ENCODE assay signal across 32 cellular contexts in the genomic region with DNA sequence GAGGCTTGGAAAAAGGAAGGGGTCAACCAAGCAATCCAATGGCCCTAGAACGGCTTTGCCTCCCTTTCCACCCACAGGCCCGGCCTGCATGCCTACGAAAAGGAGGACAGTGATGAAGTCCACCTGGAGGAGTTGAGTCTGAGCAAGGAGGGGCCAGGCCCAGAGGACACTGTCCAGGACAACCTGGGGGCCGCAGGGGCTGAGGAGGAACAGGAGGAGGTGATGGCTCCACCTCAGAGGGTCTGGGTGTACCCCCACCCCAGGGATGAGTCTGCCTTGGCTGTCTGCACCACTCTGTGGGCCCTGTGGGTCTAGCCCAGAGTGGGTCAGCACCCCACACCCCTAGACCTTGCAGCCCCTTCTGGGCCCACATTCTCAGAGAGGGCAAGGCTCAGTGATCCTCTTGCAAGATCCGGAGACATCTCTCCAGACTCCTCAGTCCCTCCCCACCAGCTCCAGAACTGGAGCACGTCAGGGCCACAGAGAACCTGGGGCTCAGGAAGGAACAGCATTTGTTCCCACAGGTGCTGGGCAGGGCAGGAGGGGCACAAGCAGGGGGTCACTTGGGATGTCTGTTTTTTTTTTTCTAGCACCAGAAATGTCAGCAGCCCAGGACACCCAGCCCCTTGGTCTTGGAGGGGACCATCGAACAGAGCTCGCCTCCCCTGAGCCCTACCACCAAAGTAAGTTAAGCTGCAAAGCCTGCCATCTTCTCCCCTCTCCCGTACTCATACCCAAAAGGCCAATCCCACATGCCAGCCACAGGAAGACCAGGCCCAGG. TPM values are rescaled to one million over a fixed set of nuclear protein-coding genes. Genes with fewer than 3 reads are reported as not detected.
DNase-seq lines count a peak whose midpoint lies in the region; ATAC-seq, FAIRE-seq and TF ChIP-seq lines count a peak whose summit lies in the region.
"Had no signal": no experiment of that assay in that cellular context is flagged by ENCODE, and none has a peak within 500 bp of the region (broad histone marks: within the 10 kb centered on the region; RNA-seq: fewer than 3 reads in every experiment).

No MANE protein-coding gene starts in this region.

- TF ChIP-seq RAD21 in GM12878 (IDR thresholded peaks at IDR 0.05; ENCODE audit: insufficient read depth, low read depth, low read length), result no peak

- WGBS in GM12878 (ENCODE audit: insufficient coverage, insufficient replicate concordance, low lambda C conversion rate, missing lambda C conversion rate), result 87% methylated on average over 9 of the region's 9 CpGs

- TF ChIP-seq CTCF in natural killer cell (IDR thresholded peaks at IDR 0.05) (no peak), GM12878 (IDR thresholded peaks at IDR 0.05 in 2 of 3, conservative IDR thresholded peaks at IDR 0.05 in 1 of 3; ENCODE audit: control insufficient read depth in 2 of 3, extremely low read depth in 1 of 3, insufficient read depth in 1 of 3, low read depth in 3 of 3, low read length in 3 of 3) (no peak), osteoblast (IDR thresholded peaks at IDR 0.05; ENCODE audit: extremely low read depth, low read depth, low read length) (no peak), vagina (IDR thresholded peaks at IDR 0.05) (no peak)

- CTCF ChIA-PET in GM12878 (lab: Yijun Ruan, JAX), result interaction anchor here (0.6 to 1.5 kb wide), 7 partner anchors 12 to 268 kb away, joined by 3 to 8 read pairs (median 5); no protein-coding TSS in a partner anchor

- peaks cover 14 to 47% of the 10 kb centered on the region in 2 donors for H3K4me1 Mint-ChIP-seq in natural killer cell
- peaks cover 5 to 6% of the 10 kb centered on the region in 2 donors for H3K4me1 Mint-ChIP-seq in natural killer cell treated with Interleukin-12 subunit alpha and Interleukin-12 subunit beta and Interleukin-15 and Interleukin-18, amount 100 ng/mL, for 72 hours (ENCODE audit: low read depth in 2 of 2)

- H3K36me3 ChIP-seq in GM12878 (ENCODE audit: control insufficient read depth in 2 of 2, insufficient read depth in 2 of 2, low read length in 1 of 2), result peaks cover 30 to 53% of the 10 kb centered on the region in 2 experiments
- peaks cover 12% of the 10 kb centered on the region for H3K36me3 ChIP-seq in osteoblast (ENCODE audit: insufficient read depth, low read length)
- peaks cover 0 to 40% of the 10 kb centered on the region in 2 donors for H3K36me3 ChIP-seq in vagina
- H3K36me3 ChIP-seq: colonic mucosa had no signal

- no peak for TF ChIP-seq EP300 in GM12878 (IDR thresholded peaks at IDR 0.05; ENCODE audit: borderline replicate concordance in 1 of 2, control insufficient read depth in 1 of 2, low read depth in 2 of 2, low read length in 2 of 2)

- BruUV-seq in GM12878 (replicated peaks; lab: Mats Ljungman, UMichigan), result no TSS peak

- no peak overlapping the region for H3K4me2 ChIP-seq in GM12878 (ENCODE audit: control insufficient read depth, insufficient read depth)
- H3K4me2 ChIP-seq in osteoblast (ENCODE audit: insufficient read depth, low read length), result no peak overlapping the region

- H4K20me1 ChIP-seq in GM12878 (ENCODE audit: control insufficient read depth, insufficient read depth) (peaks cover 5% of the 10 kb centered on the region; the same call in 1 of the 2 replicates), osteoblast (ENCODE audit: insufficient read depth, low read length) (no peaks in the 10 kb centered on the region)

- H3K27ac Mint-ChIP-seq in natural killer cell, result no peak overlapping the region
- no peak overlapping the region for H3K27ac Mint-ChIP-seq in natural killer cell treated with Interleukin-12 subunit alpha and Interleukin-12 subunit beta and Interleukin-15 and Interleukin-18, amount 100 ng/mL, for 72 hours
- H3K27ac Mint-ChIP-seq: activated naive CD8-positive, alpha-beta T cell; HFFc6; stimulated activated effector memory CD8-positive, alpha-beta T cell treated with anti-CD3 and anti-CD28 coated beads, Interleukin-12 subunit alpha, Interleukin-12 subunit beta, amount 100 ng/mL, for 72 hours; type B pancreatic cell had no signal

- SMC1A ChIA-PET in GM12878 (lab: Charles Lee; ENCODE audit: uncharacterized antibody, unreplicated experiment), result interaction anchor here (2.0 kb wide), 1 partner anchor 28 kb away, joined by 6 read pairs; no protein-coding TSS in a partner anchor

- POLR2A ChIA-PET in GM12878 (lab: Charles Lee), result no interaction called here

- FAIRE-seq in GM12878 (lab: Jason Lieb, UNC), result no peak
- FAIRE-seq: HTR-8/SVneo had no signal

- TF ChIP-seq POLR2A in GM12878 (IDR thresholded peaks at IDR 0.05; ENCODE audit: low read depth, low read length) (peak; percentile 9; the same call in 1 of the 2 replicates), vagina (IDR thresholded peaks at IDR 0.05) (no peak)

- H3K36me3 Mint-ChIP-seq in natural killer cell, result no peaks in the 10 kb centered on the region
- H3K36me3 Mint-ChIP-seq in natural killer cell treated with Interleukin-12 subunit alpha and Interleukin-12 subunit beta and Interleukin-15 and Interleukin-18, amount 100 ng/mL, for 72 hours, result no peaks in the 10 kb centered on the region
- H3K36me3 Mint-ChIP-seq: activated naive CD8-positive, alpha-beta T cell; type B pancreatic cell had no signal

- no peak overlapping the region for H3K4me3 Mint-ChIP-seq in natural killer cell
- no peak overlapping the region for H3K4me3 Mint-ChIP-seq in natural killer cell treated with Interleukin-12 subunit alpha and Interleukin-12 subunit beta and Interleukin-15 and Interleukin-18, amount 100 ng/mL, for 72 hours
- H3K4me3 Mint-ChIP-seq: activated naive CD8-positive, alpha-beta T cell; HFFc6; stimulated activated effector memory CD8-positive, alpha-beta T cell treated with anti-CD3 and anti-CD28 coated beads, Interleukin-12 subunit alpha, Interleukin-12 subunit beta, amount 100 ng/mL, for 72 hours; type B pancreatic cell had no signal

- no peak overlapping the region for H3K9ac ChIP-seq in GM12878 (ENCODE audit: control insufficient read depth, insufficient read depth, low read length)

- H3K79me2 ChIP-seq in GM12878 (ENCODE audit: control insufficient read depth, insufficient read depth, low read length), result no peaks in the 10 kb centered on the region; the same call in 1 of the 2 replicates
- H3K79me2 ChIP-seq in osteoblast (ENCODE audit: insufficient read depth, low read length), result no peaks in the 10 kb centered on the region

- no peaks in the 10 kb centered on the region for H3K27me3 ChIP-seq in GM12878 (replicated peaks in 1 of 2; ENCODE audit: control insufficient read depth in 2 of 2, insufficient read depth in 2 of 2, low read length in 1 of 2)
- H3K27me3 ChIP-seq in osteoblast (ENCODE audit: insufficient read depth, low read length), result no peaks in the 10 kb centered on the region
- H3K27me3 ChIP-seq in vagina, result no peaks in the 10 kb centered on the region
- H3K27me3 ChIP-seq: ascending aorta, colonic mucosa had no signal

- DNase-seq in natural killer cell (peak; percentile 15), GM12878 (ENCODE audit: low read depth, low spot score) (no peak), osteoblast (ENCODE audit: insufficient read length, low spot score, missing footprints) (peak; percentile 70), vagina (ENCODE audit: extremely low spot score in 2 of 2) (no peak), LoVo (ENCODE audit: low spot score) (no peak), C1 segment of cervical spinal cord (lab: John Stamatoyannopoulos, UW) (no peak), NCI-H1694 treated with DMSO at 0.1 percent for 48 hours (lab: John Stamatoyannopoulos, UW) (no peak)
- DNase-seq in natural killer cell treated with Interleukin-12 subunit alpha and Interleukin-12 subunit beta and Interleukin-15 and Interleukin-18, amount 100 ng/mL, for 72 hours (ENCODE audit: low spot score), result no peak
- DNase-seq: activated CD4-positive, alpha-beta T cell treated with anti-CD3 and anti-CD28 coated beads, Interleukin-2, amount 50 U/mL, for 48 hours; activated CD8-positive, alpha-beta memory T cell treated with anti-CD3 and anti-CD28 coated beads, Interleukin-2, amount 50 U/mL, for 4 hours; DMS79 treated with DMSO at 0.1 percent for 48 hours; effector memory CD4-positive, alpha-beta T cell; GDM1; HFFc6; NCI-H1092; NCI-H1694; nucleus accumbens had no signal

- no peak for ATAC-seq in natural killer cell
- ATAC-seq in natural killer cell treated with Interleukin-12 subunit alpha and Interleukin-12 subunit beta and Interleukin-15 and Interleukin-18, amount 100 ng/mL, for 72 hours, result no peak
- no peak for ATAC-seq in GM12878
- ATAC-seq: stimulated activated effector memory CD8-positive, alpha-beta T cell treated with anti-CD3 and anti-CD28 coated beads, Interleukin-12 subunit alpha, Interleukin-12 subunit beta, amount 100 ng/mL, for 72 hours had no signal

- H3K27me3 Mint-ChIP-seq in natural killer cell (ENCODE audit: low read depth in 2 of 2), result no peaks in the 10 kb centered on the region
- H3K27me3 Mint-ChIP-seq in natural killer cell treated with Interleukin-12 subunit alpha and Interleukin-12 subunit beta and Interleukin-15 and Interleukin-18, amount 100 ng/mL, for 72 hours, result no peaks in the 10 kb centered on the region
- H3K27me3 Mint-ChIP-seq: activated naive CD8-positive, alpha-beta T cell; type B pancreatic cell had no signal

- H2AFZ ChIP-seq in GM12878 (ENCODE audit: control insufficient read depth, low read depth, low read length), result no peak overlapping the region
- H2AFZ ChIP-seq in osteoblast (ENCODE audit: low read length), result no peak overlapping the region

- no peaks in the 10 kb centered on the region for H3K9me3 Mint-ChIP-seq in natural killer cell
- no peaks in the 10 kb centered on the region for H3K9me3 Mint-ChIP-seq in natural killer cell treated with Interleukin-12 subunit alpha and Interleukin-12 subunit beta and Interleukin-15 and Interleukin-18, amount 100 ng/mL, for 72 hours
- H3K9me3 Mint-ChIP-seq: HFFc6; stimulated activated effector memory CD8-positive, alpha-beta T cell treated with anti-CD3 and anti-CD28 coated beads, Interleukin-12 subunit alpha, Interleukin-12 subunit beta, amount 100 ng/mL, for 72 hours; type B pancreatic cell had no signal

- intact Hi-C loops in natural killer cell (cut with micrococcal nuclease) (loop anchor here (2.0 kb wide), 1 partner anchor 267 kb away; no protein-coding TSS in a partner anchor), GM12878 (cut with micrococcal nuclease; ENCODE audit: unreplicated experiment) (loop anchor here (2.0 kb wide), 1 partner anchor 267 kb away; no protein-coding TSS in a partner anchor), vagina (cut with DNase I) (loop anchor here (5.0 kb wide), 1 partner anchor 269 kb away; no protein-coding TSS in a partner anchor)

- H3K4me1 ChIP-seq in GM12878 (ENCODE audit: control insufficient read depth, insufficient read depth, low read length) (no peaks in the 10 kb centered on the region; the same call in 1 of the 2 replicates), osteoblast (ENCODE audit: insufficient read depth, low read length) (peaks cover 12% of the 10 kb centered on the region), vagina (peaks cover 56% of the 10 kb centered on the region)
- H3K4me1 ChIP-seq: colonic mucosa had no signal

- H3K4me3 ChIP-seq in GM12878 (no peak overlapping the region), osteoblast (ENCODE audit: insufficient read depth, low read length) (no peak overlapping the region), vagina (no peak overlapping the region)
- H3K4me3 ChIP-seq: ascending aorta, colonic mucosa had no signal

- RAD21 ChIA-PET in GM12878 (lab: Charles Lee; ENCODE audit: unreplicated experiment), result interaction anchor here (1.2 to 2.0 kb wide), 3 partner anchors 33 to 47 kb away, joined by 4 to 10 read pairs (median 8); a partner anchor contains a TSS

- in situ Hi-C loops in GM12878 (cut with MboI), result loop anchor here (5.0 kb wide), 1 partner anchor 34 kb away; a partner anchor contains a TSS

- H3K27ac ChIP-seq in GM12878 (ENCODE audit: control insufficient read depth, insufficient read depth), result no peak overlapping the region
- H3K27ac ChIP-seq in osteoblast (ENCODE audit: low read depth, low read length), result no peak overlapping the region
- H3K27ac ChIP-seq in vagina, result peak overlapping the region; percentile 96
- H3K27ac ChIP-seq: ascending aorta, colonic mucosa, epithelial cell of prostate had no signal

- H3K9me3 ChIP-seq in GM12878 (replicated peaks; ENCODE audit: control insufficient read depth, insufficient read depth, low read length) (no peaks in the 10 kb centered on the region), osteoblast (ENCODE audit: low read depth, low read length) (no peaks in the 10 kb centered on the region), vagina (no peaks in the 10 kb centered on the region)
- H3K9me3 ChIP-seq: ascending aorta, colonic mucosa had no signal

RNA-seq across cellular contexts. Expression of a gene that starts 8.2 kb away (rescaled TPM):
- under 1 TPM in 2 of 3 donors, not detected in 1; 0.14 to 0.32 TPM for total RNA-seq in natural killer cell
- not detected for total RNA-seq in natural killer cell treated with Interleukin-12 subunit alpha and Interleukin-12 subunit beta and Interleukin-15 and Interleukin-18, amount 100 ng/mL, for 72 hours
- total RNA-seq in GM12878 (2013; cell fraction: nucleolus; rRNA removed), result not detected in 2 replicates
- total RNA-seq in GM12878 (2014; rRNA removed), result not detected in 2 replicates
- total RNA-seq in GM12878 (2014; rRNA removed; fragmentation: Illumina TruSeq; extraction: Trizol), result not detected in 2 replicates
- not detected in 2 replicates for total RNA-seq in GM12878 (2021)
- 3.0 TPM for polyA plus RNA-seq in GM12878 (2011; ENCODE audit: low read depth)
- polyA plus RNA-seq in GM12878 (2011; rRNA removed), result not detected in 2 replicates
- 0.01 TPM in 1 of 2 replicates, not detected in the other for polyA plus RNA-seq in GM12878 (2011; cell fraction: cytosol; rRNA removed)
- not detected in 2 replicates for polyA plus RNA-seq in GM12878 (2011; cell fraction: nucleus; rRNA removed)
- polyA plus RNA-seq in GM12878 (2012), result 6.1 and 10.8 TPM in 2 replicates
- polyA plus RNA-seq in GM12878 (2014; fragmentation: Illumina TruSeq; extraction: Trizol), result not detected in 2 replicates
- polyA plus RNA-seq in GM12878 (2014; fragmentation: Nextera tagmentation; extraction: Ambion mirVana), result under 1 TPM in 1 of 2 experiments, not detected in 1; 0.02 TPM
- polyA plus RNA-seq in GM12878 (2014; rRNA removed), result 0.03 TPM in 2 replicates
- 1 to 10 TPM in 1 of 2 experiments, under 1 TPM in 1; 0.74 to 1.0 TPM for polyA plus RNA-seq in GM12878 (2016; fragmentation: Nextera tagmentation; extraction: Ambion mirVana)
- not detected in 2 replicates for polyA minus RNA-seq in GM12878 (2011; rRNA and poly(A)+ RNA removed)
- polyA minus RNA-seq in GM12878 (2011; cell fraction: cytosol; rRNA and poly(A)+ RNA removed), result not detected in 2 replicates
- not detected in 2 replicates for polyA minus RNA-seq in GM12878 (2011; cell fraction: nucleus; rRNA and poly(A)+ RNA removed)
- total RNA-seq in osteoblast, result not detected in 2 replicates
- not detected for total RNA-seq in vagina
- total RNA-seq: ascending aorta; colonic mucosa; glomerular endothelial cell; HFFc6; liver; M059J; NCI-H460; RPMI7951; SK-MEL-5; subcutaneous adipose tissue; T-helper 1 cell treated with Interleukin-12 subunit alpha and Interleukin-12 subunit beta and Interleukin-4 antibody, amounts not matched to agents 30 ng/mL and 1 ng/mL, for 36 hours had no signal
- polyA plus RNA-seq: liver had no signal

RNA-seq across cellular contexts. Expression of a gene that starts 30.6 kb away (rescaled TPM):
- 100 to 1,000 TPM; 487 to 595 (median 536) TPM for total RNA-seq in natural killer cell
- total RNA-seq in natural killer cell treated with Interleukin-12 subunit alpha and Interleukin-12 subunit beta and Interleukin-15 and Interleukin-18, amount 100 ng/mL, for 72 hours, result 100 to 1,000 TPM; 240 to 358 TPM
- 108 and 116 TPM in 2 replicates for total RNA-seq in GM12878 (2013; cell fraction: nucleolus; rRNA removed)
- 374 and 409 TPM in 2 replicates for total RNA-seq in GM12878 (2014; rRNA removed)
- total RNA-seq in GM12878 (2014; rRNA removed; fragmentation: Illumina TruSeq; extraction: Trizol), result 152 and 171 TPM in 2 replicates
- total RNA-seq in GM12878 (2021), result 478 and 488 TPM in 2 replicates
- 194 TPM for polyA plus RNA-seq in GM12878 (2011; ENCODE audit: low read depth)
- polyA plus RNA-seq in GM12878 (2011; rRNA removed), result 156 and 283 TPM in 2 replicates
- 242 and 323 TPM in 2 replicates for polyA plus RNA-seq in GM12878 (2011; cell fraction: cytosol; rRNA removed)
- polyA plus RNA-seq in GM12878 (2011; cell fraction: nucleus; rRNA removed), result 182 and 199 TPM in 2 replicates
- 365 and 472 TPM in 2 replicates for polyA plus RNA-seq in GM12878 (2012)
- polyA plus RNA-seq in GM12878 (2014; fragmentation: Illumina TruSeq; extraction: Trizol), result 109 and 328 TPM in 2 replicates
- 10 to 100 TPM; 19.2 to 34.2 TPM for polyA plus RNA-seq in GM12878 (2014; fragmentation: Nextera tagmentation; extraction: Ambion mirVana)
- 411 and 535 TPM in 2 replicates for polyA plus RNA-seq in GM12878 (2014; rRNA removed)
- 100 to 1,000 TPM; 442 to 487 TPM for polyA plus RNA-seq in GM12878 (2016; fragmentation: Nextera tagmentation; extraction: Ambion mirVana)
- 57.7 and 106 TPM in 2 replicates for polyA minus RNA-seq in GM12878 (2011; rRNA and poly(A)+ RNA removed)
- 52.5 and 54.1 TPM in 2 replicates for polyA minus RNA-seq in GM12878 (2011; cell fraction: cytosol; rRNA and poly(A)+ RNA removed)
- 14.3 and 28.3 TPM in 2 replicates for polyA minus RNA-seq in GM12878 (2011; cell fraction: nucleus; rRNA and poly(A)+ RNA removed)
- 41.0 and 54.6 TPM in 2 replicates for total RNA-seq in osteoblast
- 32.7 TPM for total RNA-seq in vagina
- total RNA-seq: NCI-H460, SK-MEL-5 had no signal

RNA-seq across cellular contexts. Expression of a gene that starts 36.0 kb away (rescaled TPM):
- total RNA-seq in natural killer cell (10 to 100 TPM; 15.8 to 27.9 (median 26.2) TPM), GM12878 (2014; rRNA removed) (not detected in 2 replicates), GM12878 (2014; rRNA removed; fragmentation: Illumina TruSeq; extraction: Trizol) (not detected in 2 replicates), GM12878 (2021) (not detected in 2 replicates), osteoblast (not detected in 2 replicates), vagina (20.4 TPM)
- total RNA-seq in natural killer cell treated with Interleukin-12 subunit alpha and Interleukin-12 subunit beta and Interleukin-15 and Interleukin-18, amount 100 ng/mL, for 72 hours, result under 1 TPM in 1 of 2 donors, not detected in 1; 0.33 TPM
- 23.0 and 26.1 TPM in 2 replicates for total RNA-seq in GM12878 (2013; cell fraction: nucleolus; rRNA removed)
- 1.0 TPM for polyA plus RNA-seq in GM12878 (2011; ENCODE audit: low read depth)
- polyA plus RNA-seq in GM12878 (2011; rRNA removed) (0.39 and 0.50 TPM in 2 replicates), GM12878 (2014; fragmentation: Illumina TruSeq; extraction: Trizol) (0.40 TPM in 1 of 2 replicates, not detected in the other), GM12878 (2014; fragmentation: Nextera tagmentation; extraction: Ambion mirVana) (not detected), GM12878 (2014; rRNA removed) (not detected in 2 replicates), GM12878 (2016; fragmentation: Nextera tagmentation; extraction: Ambion mirVana) (not detected)
- polyA plus RNA-seq in GM12878 (2011; cell fraction: cytosol; rRNA removed), result 0.24 and 0.27 TPM in 2 replicates
- 6.6 and 8.8 TPM in 2 replicates for polyA plus RNA-seq in GM12878 (2011; cell fraction: nucleus; rRNA removed)
- polyA plus RNA-seq in GM12878 (2012), result 2.7 and 2.9 TPM in 2 replicates
- 0.29 TPM in 1 of 2 replicates, not detected in the other for polyA minus RNA-seq in GM12878 (2011; rRNA and poly(A)+ RNA removed)
- not detected in 2 replicates for polyA minus RNA-seq in GM12878 (2011; cell fraction: cytosol; rRNA and poly(A)+ RNA removed)
- 0.38 and 0.60 TPM in 2 replicates for polyA minus RNA-seq in GM12878 (2011; cell fraction: nucleus; rRNA and poly(A)+ RNA removed)
- total RNA-seq: glomerular endothelial cell, HFFc6, M059J, NCI-H460, RPMI7951, SK-MEL-5 had no signal

RNA-seq across cellular contexts. Expression of a gene that starts 44.8 kb away (rescaled TPM):
- total RNA-seq in natural killer cell, result 1 to 10 TPM; 1.2 to 5.4 (median 3.6) TPM
- 1 to 10 TPM in 1 of 2 donors, not detected in 1; 1.4 TPM for total RNA-seq in natural killer cell treated with Interleukin-12 subunit alpha and Interleukin-12 subunit beta and Interleukin-15 and Interleukin-18, amount 100 ng/mL, for 72 hours
- total RNA-seq in GM12878 (2013; cell fraction: nucleolus; rRNA removed), result not detected in 2 replicates
- 0.76 and 0.79 TPM in 2 replicates for total RNA-seq in GM12878 (2014; rRNA removed)
- 0.37 TPM in 1 of 2 replicates, not detected in the other for total RNA-seq in GM12878 (2014; rRNA removed; fragmentation: Illumina TruSeq; extraction: Trizol)
- 0.38 and 0.61 TPM in 2 replicates for total RNA-seq in GM12878 (2021)
- polyA plus RNA-seq in GM12878 (2011; ENCODE audit: low read depth), result not detected
- 0.35 TPM in 1 of 2 replicates, not detected in the other for polyA plus RNA-seq in GM12878 (2011; rRNA removed)
- 0.17 and 0.24 TPM in 2 replicates for polyA plus RNA-seq in GM12878 (2011; cell fraction: cytosol; rRNA removed)
- 0.57 and 0.87 TPM in 2 replicates for polyA plus RNA-seq in GM12878 (2011; cell fraction: nucleus; rRNA removed)
- 0.72 and 0.80 TPM in 2 replicates for polyA plus RNA-seq in GM12878 (2012)
- not detected in 2 replicates for polyA plus RNA-seq in GM12878 (2014; fragmentation: Illumina TruSeq; extraction: Trizol)
- under 1 TPM; 0.14 to 0.33 TPM for polyA plus RNA-seq in GM12878 (2014; fragmentation: Nextera tagmentation; extraction: Ambion mirVana)
- 0.37 and 0.56 TPM in 2 replicates for polyA plus RNA-seq in GM12878 (2014; rRNA removed)
- not detected for polyA plus RNA-seq in GM12878 (2016; fragmentation: Nextera tagmentation; extraction: Ambion mirVana)
- 1.1 TPM in 1 of 2 replicates, not detected in the other for polyA minus RNA-seq in GM12878 (2011; rRNA and poly(A)+ RNA removed)
- polyA minus RNA-seq in GM12878 (2011; cell fraction: cytosol; rRNA and poly(A)+ RNA removed), result not detected in 2 replicates
- polyA minus RNA-seq in GM12878 (2011; cell fraction: nucleus; rRNA and poly(A)+ RNA removed), result not detected in 2 replicates
- not detected in 2 replicates for total RNA-seq in osteoblast
- not detected for total RNA-seq in vagina
- total RNA-seq: ascending aorta; glomerular endothelial cell; HFFc6; M059J; NCI-H460; SK-MEL-5; T-helper 1 cell treated with Interleukin-12 subunit alpha and Interleukin-12 subunit beta and Interleukin-4 antibody, amounts not matched to agents 30 ng/mL and 1 ng/mL, for 36 hours had no signal

RNA-seq across cellular contexts. Expression of a gene that starts 48.7 kb away (rescaled TPM):
- total RNA-seq in natural killer cell (not detected), GM12878 (2014; rRNA removed) (not detected in 2 replicates), GM12878 (2014; rRNA removed; fragmentation: Illumina TruSeq; extraction: Trizol) (not detected in 2 replicates), GM12878 (2021) (0.19 TPM in 1 of 2 replicates, not detected in the other), osteoblast (0.36 and 0.59 TPM in 2 replicates), vagina (1.2 TPM)
- total RNA-seq in natural killer cell treated with Interleukin-12 subunit alpha and Interleukin-12 subunit beta and Interleukin-15 and Interleukin-18, amount 100 ng/mL, for 72 hours, result not detected
- total RNA-seq in GM12878 (2013; cell fraction: nucleolus; rRNA removed), result not detected in 2 replicates
- polyA plus RNA-seq in GM12878 (2011; ENCODE audit: low read depth), result 0.16 TPM
- polyA plus RNA-seq in GM12878 (2011; rRNA removed) (not detected in 2 replicates), GM12878 (2014; fragmentation: Illumina TruSeq; extraction: Trizol) (not detected in 2 replicates), GM12878 (2014; fragmentation: Nextera tagmentation; extraction: Ambion mirVana) (not detected), GM12878 (2014; rRNA removed) (0.44 TPM in 1 of 2 replicates, not detected in the other), GM12878 (2016; fragmentation: Nextera tagmentation; extraction: Ambion mirVana) (not detected)
- polyA plus RNA-seq in GM12878 (2011; cell fraction: cytosol; rRNA removed), result 0.09 TPM in 1 of 2 replicates, not detected in the other
- polyA plus RNA-seq in GM12878 (2011; cell fraction: nucleus; rRNA removed), result 1.3 and 1.4 TPM in 2 replicates
- 0.16 and 0.46 TPM in 2 replicates for polyA plus RNA-seq in GM12878 (2012)
- not detected in 2 replicates for polyA minus RNA-seq in GM12878 (2011; rRNA and poly(A)+ RNA removed)
- polyA minus RNA-seq in GM12878 (2011; cell fraction: cytosol; rRNA and poly(A)+ RNA removed), result not detected in 2 replicates
- polyA minus RNA-seq in GM12878 (2011; cell fraction: nucleus; rRNA and poly(A)+ RNA removed), result 0.19 TPM in 1 of 2 replicates, not detected in the other
- total RNA-seq: ascending aorta; glomerular endothelial cell; HFFc6; M059J; NCI-H460; RPMI7951; SK-MEL-5; subcutaneous adipose tissue; T-helper 1 cell treated with Interleukin-12 subunit alpha and Interleukin-12 subunit beta and Interleukin-4 antibody, amounts not matched to agents 30 ng/mL and 1 ng/mL, for 36 hours had no signal

Comparison
In these comparisons a context has a peak if more than half of its experiments do, and no peak if none do; other contexts are left out.
1. DNase-seq: peak in natural killer cell (single experiment) and osteoblast (single experiment); none in natural killer cell treated with Interleukin-12 subunit alpha and Interleukin-12 subunit beta and Interleukin-15 and Interleukin-18, amount 100 ng/mL, for 72 hours (single experiment), GM12878 (single experiment), vagina (0 of 2), LoVo (single experiment), C1 segment of cervical spinal cord (0 of 14) and NCI-H1694 treated with DMSO at 0.1 percent for 48 hours (single experiment).